8 cellular contexts compared by ENCODE assay signal in genomic region chr6:166949533-166950442, GRCh38. TPM values are rescaled to one million over a fixed set of nuclear protein-coding genes. Genes with fewer than 3 reads are reported as not detected.
A peak's percentile ranks its signal among the peaks of the same experiment; 100 is the strongest.
DNase-seq lines count a peak whose midpoint lies in the region; ATAC-seq and TF ChIP-seq lines count a peak whose summit lies in the region.

No MANE protein-coding gene starts in this region.

- H3K27ac ChIP-seq in KOPT-K1 (ENCODE audit: low read depth, low read length, poor library complexity, severe bottlenecking) (peak overlapping the region; percentile 55), esophagus (ENCODE audit: low read depth in 2 of 2, low read length in 1 of 2) (peak overlapping the region; percentile 47 to 62), subcutaneous abdominal adipose tissue (ENCODE audit: low read depth, low read length) (no peak overlapping the region)

- H3K4me1 Mint-ChIP-seq in activated CD8-positive, alpha-beta memory T cell treated with anti-CD3 and anti-CD28 coated beads, Interleukin-2, amount 10 ng/mL, durations not matched to agents 7 days and 5 days = peaks cover 38% of the 10 kb centered on the region

- H3K4me3 ChIP-seq in esophagus (ENCODE audit: low read depth in 1 of 2, low read length in 2 of 2) (no peak overlapping the region), subcutaneous abdominal adipose tissue (ENCODE audit: low read depth in 1 of 5, low read length in 5 of 5) (peak overlapping the region in 3 of 5 donors; percentile 12 to 25 (median 13)), BE2C (ENCODE audit: low read depth, low read length) (no peak overlapping the region)

- no peaks in the 10 kb centered on the region for H3K9me3 Mint-ChIP-seq in activated CD8-positive, alpha-beta memory T cell treated with anti-CD3 and anti-CD28 coated beads, Interleukin-2, amount 10 ng/mL, durations not matched to agents 7 days and 5 days (ENCODE audit: low read depth)

- H3K36me3 ChIP-seq in KOPT-K1 (ENCODE audit: insufficient read depth, low read length) = peaks cover 37% of the 10 kb centered on the region
- H3K36me3 ChIP-seq in esophagus (ENCODE audit: control insufficient read depth in 2 of 2, insufficient read depth in 2 of 2, low read length in 1 of 2) = peaks cover 3 to 9% of the 10 kb centered on the region in 2 donors
- peaks cover 0 to 22% (median 16%) of the 10 kb centered on the region in 5 donors for H3K36me3 ChIP-seq in subcutaneous abdominal adipose tissue (ENCODE audit: control insufficient read depth in 5 of 5, insufficient read depth in 5 of 5, low read length in 5 of 5)
- 0 out of 2 replicates have a peak, but pooled peaks cover 2% of the 10 kb centered on the region for H3K36me3 ChIP-seq in BE2C

- H3K27ac Mint-ChIP-seq in activated CD8-positive, alpha-beta memory T cell treated with anti-CD3 and anti-CD28 coated beads, Interleukin-2, amount 10 ng/mL, durations not matched to agents 7 days and 5 days = peak overlapping the region; percentile 91

- H3K36me3 Mint-ChIP-seq in activated CD8-positive, alpha-beta memory T cell treated with anti-CD3 and anti-CD28 coated beads, Interleukin-2, amount 10 ng/mL, durations not matched to agents 7 days and 5 days = peaks cover 6% of the 10 kb centered on the region

- 42 to 55% methylated on average over 9 of the region's 9 CpGs for WGBS in esophagus, 2 donors

- H3K9ac ChIP-seq in subcutaneous abdominal adipose tissue (ENCODE audit: low read length in 5 of 5) = no peak overlapping the region

- DNase-seq in activated CD8-positive, alpha-beta memory T cell treated with anti-CD3 and anti-CD28 coated beads, Interleukin-2, amount 10 ng/mL, durations not matched to agents 7 days and 5 days = peak; percentile 45
- no peak for DNase-seq in activated CD8-positive, alpha-beta memory T cell treated with anti-CD3 and anti-CD28 coated beads for 24 hours
- DNase-seq in BE2C = no peak
- no peak for DNase-seq in cerebellar nuclear complex (lab: John Stamatoyannopoulos, UW)
- no peak for DNase-seq in NK-92 treated with Interleukin-12 subunit alpha and Interleukin-12 subunit beta, amount 100 ng/mL, for 24 hours (lab: John Stamatoyannopoulos, UW)

- peak overlapping the region; percentile 72 for H3K4me3 Mint-ChIP-seq in activated CD8-positive, alpha-beta memory T cell treated with anti-CD3 and anti-CD28 coated beads, Interleukin-2, amount 10 ng/mL, durations not matched to agents 7 days and 5 days

- CTCF ChIA-PET in activated CD8-positive, alpha-beta memory T cell treated with anti-CD3 and anti-CD28 coated beads, Interleukin-2, amount 10 ng/mL, durations not matched to agents 7 days and 5 days (lab: Charles Lee) = interaction anchor here (0.7 to 2.1 kb wide), 6 partner anchors 34 to 175 kb away, joined by 3 to 7 read pairs (median 4); partner anchors contain the start of genes CCR6 and CEP43

- ATAC-seq in activated CD8-positive, alpha-beta memory T cell treated with anti-CD3 and anti-CD28 coated beads, Interleukin-2, amount 10 ng/mL, durations not matched to agents 7 days and 5 days = no peak

- H3K27me3 ChIP-seq in esophagus (ENCODE audit: control insufficient read depth in 1 of 2, insufficient read depth in 2 of 2, low read length in 2 of 2) (no peaks in the 10 kb centered on the region), subcutaneous abdominal adipose tissue (ENCODE audit: control insufficient read depth in 5 of 5, insufficient read depth in 4 of 5, low read length in 5 of 5) (no peaks in the 10 kb centered on the region), BE2C (no peaks in the 10 kb centered on the region)

- no peaks in the 10 kb centered on the region for H3K27me3 Mint-ChIP-seq in activated CD8-positive, alpha-beta memory T cell treated with anti-CD3 and anti-CD28 coated beads, Interleukin-2, amount 10 ng/mL, durations not matched to agents 7 days and 5 days

- H3K4me1 ChIP-seq in esophagus (ENCODE audit: control insufficient read depth in 2 of 2, insufficient read depth in 2 of 2, low read length in 1 of 2) (peaks cover 0 to 7% of the 10 kb centered on the region in 2 donors), subcutaneous abdominal adipose tissue (ENCODE audit: control insufficient read depth in 5 of 5, insufficient read depth in 5 of 5, low read length in 5 of 5) (peaks cover 0 to 33% (median 8%) of the 10 kb centered on the region in 5 donors), BE2C (peaks cover 4% of the 10 kb centered on the region)

- H3K9me3 ChIP-seq in KOPT-K1 (ENCODE audit: insufficient read depth, low read length, poor library complexity, severe bottlenecking) (no peaks in the 10 kb centered on the region), esophagus (ENCODE audit: control insufficient read depth in 2 of 2, insufficient read depth in 1 of 2, low read depth in 1 of 2, low read length in 1 of 2) (no peaks in the 10 kb centered on the region), subcutaneous abdominal adipose tissue (ENCODE audit: control insufficient read depth in 5 of 5, low read length in 5 of 5) (peaks cover 0 to 3% (median 0%) of the 10 kb centered on the region in 5 donors), BE2C (no peaks in the 10 kb centered on the region)

- no peak for TF ChIP-seq CTCF in BE2C (IDR thresholded peaks at IDR 0.05; ENCODE audit: low read depth, low read length)

RNA-seq across cellular contexts. Expression of gene RNASET2, which starts 6.6 kb away (rescaled TPM):
- total RNA-seq in activated CD8-positive, alpha-beta memory T cell treated with anti-CD3 and anti-CD28 coated beads, Interleukin-2, amount 10 ng/mL, durations not matched to agents 7 days and 5 days = 10 to 100 TPM; 28.8 to 46.6 TPM
- polyA plus RNA-seq in esophagus = 10 to 100 TPM; 19.7 to 26.8 TPM
- 14.1 TPM for polyA plus RNA-seq in BE2C (2012; ENCODE audit: insufficient read depth, insufficient read length, low read depth)

RNA-seq across cellular contexts. Expression of gene CEP43, which starts 49.4 kb away (rescaled TPM):
- total RNA-seq in activated CD8-positive, alpha-beta memory T cell treated with anti-CD3 and anti-CD28 coated beads, Interleukin-2, amount 10 ng/mL, durations not matched to agents 7 days and 5 days = 10 to 100 TPM; 28.2 to 35.6 TPM
- 1 to 10 TPM; 6.1 to 6.9 TPM for polyA plus RNA-seq in esophagus
- polyA plus RNA-seq in BE2C (2012; ENCODE audit: insufficient read depth, insufficient read length, low read depth) = 11.8 TPM

Comparison
In these comparisons a context has a peak if more than half of its experiments do, and no peak if none do; other contexts are left out.
1. H3K4me3 ChIP-seq: peak in subcutaneous abdominal adipose tissue (3 of 5); none in esophagus (0 of 2) and BE2C (single experiment).